In genomic region chr1:63773815-63774616, GRCh38 we compare ENCODE assay signal across 1 cellular context.
A peak's percentile ranks its signal among the peaks of the same experiment; 100 is the strongest.
TF ChIP-seq lines count a peak whose summit lies in the region.

TSS of gene ROR1 (plus strand) at chr1:63774017.

TF ChIP-seq in HepG2, 621 proteins besides CTCF, POLR2A, EP300 and RAD21 (continued from another document and continues in another):
- TF ChIP-seq ZHX1 (CRISPR knock-in tag; IDR thresholded peaks at IDR 0.05; ENCODE audit: low read depth) = no peak
- peak; percentile 86 for TF ChIP-seq ZNF605 (CRISPR knock-in tag; IDR thresholded peaks at IDR 0.05)
- no peak for TF ChIP-seq GATAD1 (CRISPR knock-in tag; IDR thresholded peaks at IDR 0.05)
- no peak for TF ChIP-seq ZNF766 (CRISPR knock-in tag; IDR thresholded peaks at IDR 0.05; ENCODE audit: borderline replicate concordance)
- TF ChIP-seq, protein P1, sequence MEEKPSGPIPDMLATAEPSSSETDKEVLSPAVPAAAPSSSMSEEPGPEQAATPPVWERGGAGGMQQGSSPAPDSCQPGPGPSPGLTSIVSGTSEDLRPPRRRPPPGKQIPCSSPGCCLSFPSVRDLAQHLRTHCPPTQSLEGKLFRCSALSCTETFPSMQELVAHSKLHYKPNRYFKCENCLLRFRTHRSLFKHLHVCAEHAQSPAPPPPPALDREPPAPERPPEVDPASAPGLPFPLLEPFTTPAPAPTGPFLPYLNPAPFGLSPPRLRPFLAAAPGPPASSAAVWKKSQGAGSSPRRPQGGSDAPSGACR (CRISPR knock-in tag; IDR thresholded peaks at IDR 0.05) = no peak
- TF ChIP-seq YY1 (IDR thresholded peaks at IDR 0.05; ENCODE audit: insufficient read depth, insufficient replicate concordance, low read depth, low read length) = peak; percentile 38
- TF ChIP-seq KLF9 (CRISPR knock-in tag; IDR thresholded peaks at IDR 0.05; ENCODE audit: low read depth) = no peak
- TF ChIP-seq ZMYM4 (CRISPR knock-in tag; IDR thresholded peaks at IDR 0.05) = peak; percentile 67
- TF ChIP-seq REPIN1 (CRISPR knock-in tag; IDR thresholded peaks at IDR 0.05; ENCODE audit: borderline replicate concordance, low read depth) = peak; percentile 67
- no peak; the same call in 1 of the 2 replicates for TF ChIP-seq ZNF331 (CRISPR knock-in tag; IDR thresholded peaks at IDR 0.05)
- TF ChIP-seq SMYD3 (CRISPR knock-in tag; IDR thresholded peaks at IDR 0.05) = no peak
- TF ChIP-seq ZNF441 (CRISPR knock-in tag; IDR thresholded peaks at IDR 0.05; ENCODE audit: borderline replicate concordance) = peak; percentile 64; the same call in 1 of the 2 replicates
- TF ChIP-seq ZBTB1 (CRISPR knock-in tag; IDR thresholded peaks at IDR 0.05; ENCODE audit: borderline replicate concordance) = no peak
- no peak for TF ChIP-seq ZKSCAN5 (CRISPR knock-in tag; IDR thresholded peaks at IDR 0.05)
- no peak for TF ChIP-seq PRDM15 (CRISPR knock-in tag; IDR thresholded peaks at IDR 0.05)
- no peak for TF ChIP-seq ZNF720 (CRISPR knock-in tag; IDR thresholded peaks at IDR 0.05)
- TF ChIP-seq MED1 (CRISPR knock-in tag; IDR thresholded peaks at IDR 0.05) = no peak
- TF ChIP-seq ZNF383 (CRISPR knock-in tag; IDR thresholded peaks at IDR 0.05; ENCODE audit: borderline replicate concordance) = no peak
- TF ChIP-seq ZSCAN29 (CRISPR knock-in tag; conservative IDR thresholded peaks at IDR 0.05) = 0 out of 2 replicates have a peak, but pooled peaks have one; percentile 23
- peak; percentile 97 for TF ChIP-seq PCBP1 (IDR thresholded peaks at IDR 0.05; ENCODE audit: borderline replicate concordance, low read depth, low read length)
- TF ChIP-seq SNAI1 (CRISPR knock-in tag; IDR thresholded peaks at IDR 0.05; ENCODE audit: borderline replicate concordance) = no peak
- TF ChIP-seq, protein P2, sequence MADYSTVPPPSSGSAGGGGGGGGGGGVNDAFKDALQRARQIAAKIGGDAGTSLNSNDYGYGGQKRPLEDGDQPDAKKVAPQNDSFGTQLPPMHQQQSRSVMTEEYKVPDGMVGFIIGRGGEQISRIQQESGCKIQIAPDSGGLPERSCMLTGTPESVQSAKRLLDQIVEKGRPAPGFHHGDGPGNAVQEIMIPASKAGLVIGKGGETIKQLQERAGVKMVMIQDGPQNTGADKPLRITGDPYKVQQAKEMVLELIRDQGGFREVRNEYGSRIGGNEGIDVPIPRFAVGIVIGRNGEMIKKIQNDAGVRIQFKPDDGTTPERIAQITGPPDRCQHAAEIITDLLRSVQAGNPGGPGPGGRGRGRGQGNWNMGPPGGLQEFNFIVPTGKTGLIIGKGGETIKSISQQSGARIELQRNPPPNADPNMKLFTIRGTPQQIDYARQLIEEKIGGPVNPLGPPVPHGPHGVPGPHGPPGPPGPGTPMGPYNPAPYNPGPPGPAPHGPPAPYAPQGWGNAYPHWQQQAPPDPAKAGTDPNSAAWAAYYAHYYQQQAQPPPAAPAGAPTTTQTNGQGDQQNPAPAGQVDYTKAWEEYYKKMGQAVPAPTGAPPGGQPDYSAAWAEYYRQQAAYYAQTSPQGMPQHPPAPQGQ (CRISPR knock-in tag; IDR thresholded peaks at IDR 0.05; ENCODE audit: borderline replicate concordance) = no peak
- no peak for TF ChIP-seq ZNF20 (CRISPR knock-in tag; IDR thresholded peaks at IDR 0.05)
- TF ChIP-seq ZNF432 (CRISPR knock-in tag; IDR thresholded peaks at IDR 0.05; ENCODE audit: borderline replicate concordance) = no peak
- no peak for TF ChIP-seq ETS1 (CRISPR knock-in tag; IDR thresholded peaks at IDR 0.05)
- TF ChIP-seq SATB2 (CRISPR knock-in tag; IDR thresholded peaks at IDR 0.05) = no peak
- TF ChIP-seq TBX3 (IDR thresholded peaks at IDR 0.05; ENCODE audit: borderline replicate concordance) = no peak
- no peak for TF ChIP-seq ZNF768 (CRISPR knock-in tag; IDR thresholded peaks at IDR 0.05)
- no peak for TF ChIP-seq ZBTB21 (CRISPR knock-in tag; IDR thresholded peaks at IDR 0.05)
- TF ChIP-seq AGO2 (optimal IDR thresholded peaks at IDR 0.05; ENCODE audit: low read depth, low read length) = no peak
- peak; percentile 61; the same call in 1 of the 2 replicates for TF ChIP-seq HES4 (CRISPR knock-in tag; IDR thresholded peaks at IDR 0.05; ENCODE audit: borderline replicate concordance)
- no peak for TF ChIP-seq AFF4 (CRISPR knock-in tag; IDR thresholded peaks at IDR 0.05)
- TF ChIP-seq, protein P3, sequence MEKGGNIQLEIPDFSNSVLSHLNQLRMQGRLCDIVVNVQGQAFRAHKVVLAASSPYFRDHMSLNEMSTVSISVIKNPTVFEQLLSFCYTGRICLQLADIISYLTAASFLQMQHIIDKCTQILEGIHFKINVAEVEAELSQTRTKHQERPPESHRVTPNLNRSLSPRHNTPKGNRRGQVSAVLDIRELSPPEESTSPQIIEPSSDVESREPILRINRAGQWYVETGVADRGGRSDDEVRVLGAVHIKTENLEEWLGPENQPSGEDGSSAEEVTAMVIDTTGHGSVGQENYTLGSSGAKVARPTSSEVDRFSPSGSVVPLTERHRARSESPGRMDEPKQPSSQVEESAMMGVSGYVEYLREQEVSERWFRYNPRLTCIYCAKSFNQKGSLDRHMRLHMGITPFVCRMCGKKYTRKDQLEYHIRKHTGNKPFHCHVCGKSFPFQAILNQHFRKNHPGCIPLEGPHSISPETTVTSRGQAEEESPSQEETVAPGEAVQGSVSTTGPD (CRISPR knock-in tag; IDR thresholded peaks at IDR 0.05) = no peak
- no peak for TF ChIP-seq ZNF749 (CRISPR knock-in tag; IDR thresholded peaks at IDR 0.05; ENCODE audit: borderline replicate concordance)
- TF ChIP-seq U2AF1 (optimal IDR thresholded peaks at IDR 0.05; ENCODE audit: low read depth, low read length) = no peak
- TF ChIP-seq, protein P4, sequence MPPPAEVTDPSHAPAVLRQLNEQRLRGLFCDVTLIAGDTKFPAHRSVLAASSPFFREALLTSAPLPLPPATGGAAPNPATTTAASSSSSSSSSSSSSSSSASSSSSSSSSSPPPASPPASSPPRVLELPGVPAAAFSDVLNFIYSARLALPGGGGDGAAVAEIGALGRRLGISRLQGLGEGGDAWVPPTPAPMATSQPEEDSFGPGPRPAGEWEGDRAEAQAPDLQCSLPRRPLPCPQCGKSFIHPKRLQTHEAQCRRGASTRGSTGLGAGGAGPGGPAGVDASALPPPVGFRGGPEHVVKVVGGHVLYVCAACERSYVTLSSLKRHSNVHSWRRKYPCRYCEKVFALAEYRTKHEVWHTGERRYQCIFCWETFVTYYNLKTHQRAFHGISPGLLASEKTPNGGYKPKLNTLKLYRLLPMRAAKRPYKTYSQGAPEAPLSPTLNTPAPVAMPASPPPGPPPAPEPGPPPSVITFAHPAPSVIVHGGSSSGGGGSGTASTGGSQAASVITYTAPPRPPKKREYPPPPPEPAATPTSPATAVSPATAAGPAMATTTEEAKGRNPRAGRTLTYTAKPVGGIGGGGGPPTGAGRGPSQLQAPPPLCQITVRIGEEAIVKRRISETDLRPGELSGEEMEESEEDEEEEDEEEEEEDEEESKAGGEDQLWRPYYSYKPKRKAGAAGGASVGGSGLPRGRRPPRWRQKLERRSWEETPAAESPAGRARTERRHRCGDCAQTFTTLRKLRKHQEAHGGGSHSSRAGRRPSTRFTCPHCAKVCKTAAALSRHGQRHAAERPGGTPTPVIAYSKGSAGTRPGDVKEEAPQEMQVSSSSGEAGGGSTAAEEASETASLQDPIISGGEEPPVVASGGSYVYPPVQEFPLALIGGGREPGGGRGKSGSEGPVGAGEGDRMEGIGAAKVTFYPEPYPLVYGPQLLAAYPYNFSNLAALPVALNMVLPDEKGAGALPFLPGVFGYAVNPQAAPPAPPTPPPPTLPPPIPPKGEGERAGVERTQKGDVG (CRISPR knock-in tag; IDR thresholded peaks at IDR 0.05; ENCODE audit: borderline replicate concordance) = no peak
- TF ChIP-seq MTF1 (CRISPR knock-in tag; IDR thresholded peaks at IDR 0.05) = no peak
- no peak for TF ChIP-seq MBD4 (IDR thresholded peaks at IDR 0.05; ENCODE audit: borderline replicate concordance, low read length)
- no peak for TF ChIP-seq ZC3H4 (CRISPR knock-in tag; IDR thresholded peaks at IDR 0.05; ENCODE audit: borderline replicate concordance)
- TF ChIP-seq PHF21A (CRISPR knock-in tag; IDR thresholded peaks at IDR 0.05) = peak; percentile 56; the same call in 1 of the 2 replicates
